In genomic region chr12:11891350-11892064, GRCh38 we compare ENCODE assay signal across 16 cellular contexts.
DNase-seq lines count a peak whose midpoint lies in the region; ATAC-seq, FAIRE-seq and TF ChIP-seq lines count a peak whose summit lies in the region.
"Had no signal": no experiment of that assay in that cellular context is flagged by ENCODE, and none has a peak within 500 bp of the region (broad histone marks: within the 10 kb centered on the region; RNA-seq: fewer than 3 reads in every experiment).

No MANE protein-coding gene starts in this region.

- POLR2A ChIA-PET in GM12878 (lab: Charles Lee), result interaction anchor here (1.0 kb wide), 1 partner anchor 120 kb away, joined by 4 read pairs; no protein-coding TSS in a partner anchor
- POLR2A ChIA-PET in naive thymus-derived CD4-positive, alpha-beta T cell (lab: Charles Lee), result interaction anchor here (0.5 kb wide), 1 partner anchor 1091 kb away, joined by 3 read pairs; no protein-coding TSS in a partner anchor

- in situ Hi-C loops in GM12878 (cut with MboI), result no loop called here

- no peaks in the 10 kb centered on the region for H4K20me1 ChIP-seq in GM12878 (ENCODE audit: control insufficient read depth, insufficient read depth)

- ATAC-seq in Right ventricle myocardium inferior (peak; percentile 94), GM12878 (no peak), aorta (ENCODE audit: low FRiP score) (peak; percentile 75)
- no peak for ATAC-seq in naive thymus-derived CD4-positive, alpha-beta T cell
- ATAC-seq: natural killer cell treated with Interleukin-12 subunit alpha and Interleukin-12 subunit beta and Interleukin-15 and Interleukin-18, amount 100 ng/mL, for 72 hours had no signal

- no peak overlapping the region for H3K4me2 ChIP-seq in GM12878 (ENCODE audit: control insufficient read depth, insufficient read depth)

- no peak for TF ChIP-seq CTCF in GM12878 (IDR thresholded peaks at IDR 0.05 in 2 of 3, conservative IDR thresholded peaks at IDR 0.05 in 1 of 3; ENCODE audit: control insufficient read depth in 2 of 3, extremely low read depth in 1 of 3, insufficient read depth in 1 of 3, low read depth in 3 of 3, low read length in 3 of 3)
- no peak for TF ChIP-seq CTCF in WERI-Rb-1 (IDR thresholded peaks at IDR 0.05; ENCODE audit: low read depth, low read length)

- H3K4me1 Mint-ChIP-seq in naive thymus-derived CD4-positive, alpha-beta T cell, result peaks cover 10 to 47% (median 19%) of the 10 kb centered on the region in 7 donors

- H3K9me3 Mint-ChIP-seq in naive thymus-derived CD4-positive, alpha-beta T cell, result peaks cover 0 to 10% (median 0%) of the 10 kb centered on the region in 11 donors

- TF ChIP-seq POLR2A in GM12878 (IDR thresholded peaks at IDR 0.05; ENCODE audit: low read depth, low read length), result no peak

- TF ChIP-seq RAD21 in GM12878 (IDR thresholded peaks at IDR 0.05; ENCODE audit: insufficient read depth, low read depth, low read length), result no peak

- no peak overlapping the region for H3K27ac ChIP-seq in GM12878 (ENCODE audit: control insufficient read depth, insufficient read depth)
- peak overlapping the region; percentile 19 to 63 for H3K27ac ChIP-seq in aorta (ENCODE audit: low read depth in 1 of 2, low read length in 2 of 2)
- no peak overlapping the region for H3K27ac ChIP-seq in WERI-Rb-1
- no peak overlapping the region for H3K27ac ChIP-seq in naive thymus-derived CD4-positive, alpha-beta T cell (ENCODE audit: low read depth, low read length)
- H3K27ac ChIP-seq: epithelial cell of prostate, Peyer's patch had no signal

- FAIRE-seq in GM12878 (lab: Jason Lieb, UNC), result no peak
- FAIRE-seq: D721Med had no signal

- H3K9ac ChIP-seq in GM12878 (ENCODE audit: control insufficient read depth, insufficient read depth, low read length), result no peak overlapping the region

- H3K4me1 ChIP-seq in GM12878 (ENCODE audit: control insufficient read depth, insufficient read depth, low read length), result peaks cover 28% of the 10 kb centered on the region
- H3K4me1 ChIP-seq in aorta (ENCODE audit: control insufficient read depth in 1 of 2, insufficient read depth in 2 of 2, low read length in 2 of 2), result peaks cover 0 to 9% of the 10 kb centered on the region in 2 donors
- H3K4me1 ChIP-seq in naive thymus-derived CD4-positive, alpha-beta T cell (ENCODE audit: control insufficient read depth in 2 of 2, insufficient read depth in 2 of 2, low read length in 2 of 2), result no peaks in the 10 kb centered on the region

- intact Hi-C loops in Right ventricle myocardium inferior (cut with DNase I), result loop anchor here (10.0 kb wide), 1 partner anchor 307 kb away; no protein-coding TSS in a partner anchor
- intact Hi-C loops in cardiac septum (cut with DNase I), result loop anchor here (5.0 to 10.0 kb wide), 3 partner anchors 123 to 309 kb away; no protein-coding TSS in a partner anchor
- intact Hi-C loops in GM12878 (cut with micrococcal nuclease; ENCODE audit: unreplicated experiment), result no loop called here
- intact Hi-C loops in aorta (cut with DNase I), result loop anchor here in 1 of 2 donors (5.0 to 10.0 kb wide), 2 partner anchors 49 to 247 kb away; partner anchors contain the start of gene ETV6
- intact Hi-C loops in naive thymus-derived CD4-positive, alpha-beta T cell (cut with micrococcal nuclease), result loop anchor here in 1 of 2 donors (2.0 to 5.0 kb wide), 2 partner anchors 15 to 116 kb away; no protein-coding TSS in a partner anchor

- H3K4me3 Mint-ChIP-seq in naive thymus-derived CD4-positive, alpha-beta T cell, result no peak overlapping the region
- H3K4me3 Mint-ChIP-seq: natural killer cell treated with Interleukin-12 subunit alpha and Interleukin-12 subunit beta and Interleukin-15 and Interleukin-18, amount 100 ng/mL, for 72 hours; stimulated activated naive CD8-positive, alpha-beta T cell treated with anti-CD3 and anti-CD28 coated beads, Interleukin-15, Interleukin-2, amounts not matched to agents 100 ng/mL and 50 ng/mL, for 24 hours had no signal

- H2AFZ ChIP-seq in GM12878 (ENCODE audit: control insufficient read depth, low read depth, low read length), result no peak overlapping the region

- H3K9me3 ChIP-seq in GM12878 (replicated peaks; ENCODE audit: control insufficient read depth, insufficient read depth, low read length) (no peaks in the 10 kb centered on the region), aorta (ENCODE audit: control insufficient read depth, low read length) (no peaks in the 10 kb centered on the region), WERI-Rb-1 (ENCODE audit: severe bottlenecking) (no peaks in the 10 kb centered on the region)
- H3K9me3 ChIP-seq in naive thymus-derived CD4-positive, alpha-beta T cell (ENCODE audit: control insufficient read depth in 2 of 3, low read length in 3 of 3), result no peaks in the 10 kb centered on the region
- H3K9me3 ChIP-seq: adrenal gland, Peyer's patch had no signal

- RAD21 ChIA-PET in GM12878 (lab: Charles Lee; ENCODE audit: unreplicated experiment), result interaction anchor here (0.6 to 1.1 kb wide), 3 partner anchors 59 to 309 kb away, joined by 3 read pairs; no protein-coding TSS in a partner anchor

- CTCF ChIA-PET in GM12878 (lab: Yijun Ruan, JAX), result interaction anchor here (0.5 to 1.1 kb wide), 7 partner anchors 18 to 166 kb away, joined by 3 to 4 read pairs (median 3); no protein-coding TSS in a partner anchor
- CTCF ChIA-PET in naive thymus-derived CD4-positive, alpha-beta T cell (lab: Charles Lee), result no interaction called here

- H3K27ac Mint-ChIP-seq in naive thymus-derived CD4-positive, alpha-beta T cell, result peak overlapping the region in 3 of 9 donors; percentile 14 to 52 (median 35)
- H3K27ac Mint-ChIP-seq: natural killer cell treated with Interleukin-12 subunit alpha and Interleukin-12 subunit beta and Interleukin-15 and Interleukin-18, amount 100 ng/mL, for 72 hours; stimulated activated naive CD8-positive, alpha-beta T cell treated with anti-CD3 and anti-CD28 coated beads, Interleukin-15, Interleukin-2, amounts not matched to agents 100 ng/mL and 50 ng/mL, for 24 hours had no signal

- H3K27me3 ChIP-seq in GM12878 (replicated peaks in 1 of 2; ENCODE audit: control insufficient read depth in 2 of 2, insufficient read depth in 2 of 2, low read length in 1 of 2) (no peaks in the 10 kb centered on the region), aorta (ENCODE audit: control insufficient read depth in 1 of 2, insufficient read depth in 2 of 2, low read length in 1 of 2) (no peaks in the 10 kb centered on the region), WERI-Rb-1 (ENCODE audit: insufficient read depth, low read depth, severe bottlenecking) (no peaks in the 10 kb centered on the region)
- no peaks in the 10 kb centered on the region for H3K27me3 ChIP-seq in naive thymus-derived CD4-positive, alpha-beta T cell (ENCODE audit: control insufficient read depth in 2 of 2, insufficient read depth in 2 of 2, low read length in 2 of 2)
- H3K27me3 ChIP-seq: adrenal gland, Peyer's patch had no signal

- peaks cover 20 to 55% of the 10 kb centered on the region in 2 experiments for H3K36me3 ChIP-seq in GM12878 (ENCODE audit: control insufficient read depth in 2 of 2, insufficient read depth in 2 of 2, low read length in 1 of 2)
- peaks cover 1 to 7% of the 10 kb centered on the region in 2 donors for H3K36me3 ChIP-seq in aorta (ENCODE audit: control insufficient read depth in 1 of 2, insufficient read depth in 2 of 2, low read length in 1 of 2)
- no peaks in the 10 kb centered on the region for H3K36me3 ChIP-seq in WERI-Rb-1
- peaks cover 0 to 32% (median 6%) of the 10 kb centered on the region in 3 experiments for H3K36me3 ChIP-seq in naive thymus-derived CD4-positive, alpha-beta T cell (ENCODE audit: control insufficient read depth in 2 of 3, insufficient read depth in 3 of 3, low read length in 3 of 3)

- SMC1A ChIA-PET in GM12878 (lab: Charles Lee; ENCODE audit: uncharacterized antibody, unreplicated experiment), result interaction anchor here (0.6 to 1.5 kb wide), 3 partner anchors 117 to 312 kb away, joined by 3 to 4 read pairs (median 3); no protein-coding TSS in a partner anchor

- DNase-seq in Right ventricle myocardium inferior (ENCODE audit: missing footprints) (peak; percentile 64), cardiac septum (ENCODE audit: low spot score) (no peak), GM12878 (ENCODE audit: low read depth, low spot score) (no peak), medulla oblongata (ENCODE audit: extremely low spot score) (peak; percentile 45), aorta (peak in 1 of 2 donors; percentile 55), WERI-Rb-1 (no peak)
- no peak for DNase-seq in naive thymus-derived CD4-positive, alpha-beta T cell
- DNase-seq in activated effector memory CD4-positive, alpha-beta T cell treated with Interleukin-2 at 50 U/mL for 16 hours, result no peak
- DNase-seq: activated CD4-positive, alpha-beta T cell treated with anti-CD3 and anti-CD28 coated beads for 1 hour; adrenal gland; kidney glomerular epithelial cell; Peyer's patch had no signal

- H3K79me2 ChIP-seq in GM12878 (ENCODE audit: control insufficient read depth, insufficient read depth, low read length), result no peaks in the 10 kb centered on the region

- peaks cover 24 to 65% (median 41%) of the 10 kb centered on the region in 5 donors for H3K36me3 Mint-ChIP-seq in naive thymus-derived CD4-positive, alpha-beta T cell

- no peak for TF ChIP-seq EP300 in GM12878 (IDR thresholded peaks at IDR 0.05; ENCODE audit: borderline replicate concordance in 1 of 2, control insufficient read depth in 1 of 2, low read depth in 2 of 2, low read length in 2 of 2)

- BruUV-seq in GM12878 (replicated peaks; lab: Mats Ljungman, UMichigan), result TSS peak; percentile 16

- no peaks in the 10 kb centered on the region for H3K27me3 Mint-ChIP-seq in naive thymus-derived CD4-positive, alpha-beta T cell
- H3K27me3 Mint-ChIP-seq: natural killer cell treated with Interleukin-12 subunit alpha and Interleukin-12 subunit beta and Interleukin-15 and Interleukin-18, amount 100 ng/mL, for 72 hours; stimulated activated naive CD8-positive, alpha-beta T cell treated with anti-CD3 and anti-CD28 coated beads, Interleukin-15, Interleukin-2, amounts not matched to agents 100 ng/mL and 50 ng/mL, for 24 hours had no signal

- H3K4me3 ChIP-seq in GM12878, result no peak overlapping the region
- no peak overlapping the region for H3K4me3 ChIP-seq in aorta (ENCODE audit: low read length in 2 of 2)
- H3K4me3 ChIP-seq in WERI-Rb-1 (ENCODE audit: low read depth, low read length), result no peak overlapping the region
- no peak overlapping the region for H3K4me3 ChIP-seq in naive thymus-derived CD4-positive, alpha-beta T cell (ENCODE audit: low read length)
- H3K4me3 ChIP-seq: adrenal gland, Peyer's patch had no signal

- WGBS in GM12878 (ENCODE audit: insufficient coverage, insufficient replicate concordance, low lambda C conversion rate, missing lambda C conversion rate), result 84% methylated on average over 11 of the region's 11 CpGs
- WGBS in aorta, 2 donors, result 21 to 22% methylated on average over 11 of the region's 11 CpGs

TF ChIP-seq in GM12878, 131 proteins besides CTCF, POLR2A, EP300 and RAD21 (continues in another document):
- TF ChIP-seq YBX1 (IDR thresholded peaks at IDR 0.05), result no peak

Comparison
In these comparisons a context has a peak if more than half of its experiments do, and no peak if none do; other contexts are left out.
1. DNase-seq: peak in Right ventricle myocardium inferior (single experiment) and medulla oblongata (single experiment); none in cardiac septum (single experiment), GM12878 (single experiment), WERI-Rb-1 (single experiment), naive thymus-derived CD4-positive, alpha-beta T cell (0 of 9) and activated effector memory CD4-positive, alpha-beta T cell treated with Interleukin-2 at 50 U/mL for 16 hours (single experiment).
2. ATAC-seq: peak in Right ventricle myocardium inferior (single experiment) and aorta (single experiment); none in GM12878 (single experiment) and naive thymus-derived CD4-positive, alpha-beta T cell (single experiment).
3. H3K27ac ChIP-seq: peak in aorta (2 of 2); none in GM12878 (single experiment), WERI-Rb-1 (single experiment) and naive thymus-derived CD4-positive, alpha-beta T cell (single experiment).